ENCODE assay signal across 34 cellular contexts in genomic region chr12:92417343-92417742, GRCh38.
"Had no signal": no experiment of that assay in that cellular context is flagged by ENCODE, and none has a peak within 500 bp of the region (broad histone marks: within the 10 kb centered on the region; RNA-seq: fewer than 3 reads in every experiment).

No MANE protein-coding gene starts in this region.

- H3K9me3 ChIP-seq: adrenal gland, body of pancreas, breast epithelium had no signal

- H3K36me3 Mint-ChIP-seq: activated CD4-positive, alpha-beta memory T cell treated with anti-CD3 and anti-CD28 coated beads for 36 hours had no signal

- H3K4me3 ChIP-seq: adrenal gland, body of pancreas, breast epithelium had no signal

- H3K9me3 Mint-ChIP-seq: activated B cell treated with CpG ODN at 0.5 μM for 24 hours; activated CD4-positive, alpha-beta memory T cell treated with anti-CD3 and anti-CD28 coated beads for 36 hours; activated CD8-positive, alpha-beta T cell treated with anti-CD3 and anti-CD28 coated beads for 36 hours had no signal

- H3K27me3 Mint-ChIP-seq: activated B cell treated with CpG ODN at 0.5 μM for 24 hours; activated CD4-positive, alpha-beta memory T cell treated with anti-CD3 and anti-CD28 coated beads for 36 hours; activated CD4-positive, alpha-beta T cell treated with anti-CD3 and anti-CD28 coated beads, Interleukin-2, amount 10 ng/mL, durations not matched to agents 24 days and 14 days; activated CD8-positive, alpha-beta T cell treated with anti-CD3 and anti-CD28 coated beads for 36 hours; activated naive CD4-positive, alpha-beta T cell treated with anti-CD3 and anti-CD28 coated beads, Interleukin-2, amount 10 ng/mL, durations not matched to agents 7 days and 5 days; activated naive CD8-positive, alpha-beta T cell treated with anti-CD3 and anti-CD28 coated beads for 36 hours had no signal

- H3K27ac Mint-ChIP-seq: activated B cell treated with CpG ODN at 0.5 μM for 24 hours; activated CD4-positive, alpha-beta memory T cell treated with anti-CD3 and anti-CD28 coated beads for 36 hours; activated CD4-positive, alpha-beta T cell treated with anti-CD3 and anti-CD28 coated beads, Interleukin-2, amount 10 ng/mL, durations not matched to agents 24 days and 14 days; activated CD8-positive, alpha-beta T cell treated with anti-CD3 and anti-CD28 coated beads for 36 hours; activated naive CD4-positive, alpha-beta T cell treated with anti-CD3 and anti-CD28 coated beads, Interleukin-2, amount 10 ng/mL, durations not matched to agents 7 days and 5 days; activated naive CD8-positive, alpha-beta T cell treated with anti-CD3 and anti-CD28 coated beads for 36 hours; T-helper 1 cell treated with Interleukin-12 subunit alpha and Interleukin-12 subunit beta and Interleukin-4 antibody, amounts not matched to agents 30 μg/mL and 1 μg/mL, for 36 hours; T-helper 2 cell treated with Interferon-gamma antibody and Interleukin-4, amounts not matched to agents 5 μg/mL and 100 μg/mL, for 36 hours had no signal

- ATAC-seq: activated CD8-positive, alpha-beta T cell treated with anti-CD3 and anti-CD28 coated beads for 36 hours; activated naive CD4-positive, alpha-beta T cell treated with anti-CD3 and anti-CD28 coated beads, Interleukin-2, amount 50 U/mL, for 72 hours; body of pancreas had no signal

- H3K4me3 Mint-ChIP-seq: activated B cell treated with CpG ODN at 0.5 μM for 24 hours; activated CD4-positive, alpha-beta memory T cell treated with anti-CD3 and anti-CD28 coated beads for 36 hours; activated CD4-positive, alpha-beta T cell treated with anti-CD3 and anti-CD28 coated beads, Interleukin-2, amount 10 ng/mL, durations not matched to agents 24 days and 14 days; activated CD8-positive, alpha-beta T cell treated with anti-CD3 and anti-CD28 coated beads for 36 hours; activated naive CD4-positive, alpha-beta T cell treated with anti-CD3 and anti-CD28 coated beads, Interleukin-2, amount 10 ng/mL, durations not matched to agents 7 days and 5 days; activated naive CD8-positive, alpha-beta T cell treated with anti-CD3 and anti-CD28 coated beads for 36 hours; T-helper 1 cell treated with Interleukin-12 subunit alpha and Interleukin-12 subunit beta and Interleukin-4 antibody, amounts not matched to agents 30 μg/mL and 1 μg/mL, for 36 hours; T-helper 2 cell treated with Interferon-gamma antibody and Interleukin-4, amounts not matched to agents 5 μg/mL and 100 μg/mL, for 36 hours had no signal

- H3K27me3 ChIP-seq: adrenal gland, body of pancreas, brain microvascular endothelial cell, breast epithelium had no signal

- FAIRE-seq: astrocyte, TTC549 had no signal

- H3K36me3 ChIP-seq: adrenal gland, brain microvascular endothelial cell, breast epithelium had no signal

- H3K27ac ChIP-seq: adrenal gland, brain microvascular endothelial cell, VCaP had no signal

- DNase-seq: activated B cell treated with CpG ODN at 0.5 μM for 24 hours; activated CD4-positive, alpha-beta memory T cell treated with anti-CD3 and anti-CD28 coated beads for 36 hours; activated CD4-positive, alpha-beta T cell treated with anti-CD3 and anti-CD28 coated beads for 4 hours; activated CD4-positive, alpha-beta T cell treated with anti-CD3 and anti-CD28 coated beads, Interleukin-2, amount 10 ng/mL, durations not matched to agents 24 days and 14 days; activated CD4-positive, alpha-beta T cell treated with anti-CD3 and anti-CD28 coated beads, Interleukin-2, amount 50 U/mL, for 1 hour; activated CD4-positive, alpha-beta T cell treated with anti-CD3 and anti-CD28 coated beads, Interleukin-2, amount 50 U/mL, for 4 hours; activated CD4-positive, CD25-positive, alpha-beta regulatory T cell treated with anti-CD3 and anti-CD28 coated beads, Interleukin-2, amount 50 U/mL, for 72 hours; activated CD8-positive, alpha-beta memory T cell treated with anti-CD3 and anti-CD28 coated beads, Interleukin-2, amount 50 U/mL, for 4 hours; activated CD8-positive, alpha-beta T cell treated with anti-CD3 and anti-CD28 coated beads for 36 hours; activated effector memory CD4-positive, alpha-beta T cell treated with anti-CD3 and anti-CD28 coated beads, Interleukin-2, amount 50 U/mL, for 16 hours; activated gamma-delta T cell treated with Interleukin-2 at 50 U/mL for 16 hours; activated naive CD4-positive, alpha-beta T cell; activated naive CD4-positive, alpha-beta T cell treated with anti-CD3 and anti-CD28 coated beads, Interleukin-2, amount 10 ng/mL, durations not matched to agents 7 days and 5 days; activated naive CD8-positive, alpha-beta T cell treated with anti-CD3 and anti-CD28 coated beads for 36 hours; activated T-cell treated with anti-CD3 and anti-CD28 coated beads for 4 hours; activated T-cell treated with anti-CD3 and anti-CD28 coated beads, Interleukin-2, amount 50 U/mL, for 1 hour; activated T-cell treated with anti-CD3 and anti-CD28 coated beads, Interleukin-2, amount 50 U/mL, for 48 hours; adrenal gland; amniotic stem cell; aorta; body of pancreas; brain microvascular endothelial cell; central memory CD4-positive, alpha-beta T cell; SW 1271; T-helper 1 cell; T-helper 2 cell; T-helper 9 cell had no signal

- H3K4me1 ChIP-seq: adrenal gland, breast epithelium had no signal
